ENCODE assay signal across 38 cellular contexts in the genomic region with DNA sequence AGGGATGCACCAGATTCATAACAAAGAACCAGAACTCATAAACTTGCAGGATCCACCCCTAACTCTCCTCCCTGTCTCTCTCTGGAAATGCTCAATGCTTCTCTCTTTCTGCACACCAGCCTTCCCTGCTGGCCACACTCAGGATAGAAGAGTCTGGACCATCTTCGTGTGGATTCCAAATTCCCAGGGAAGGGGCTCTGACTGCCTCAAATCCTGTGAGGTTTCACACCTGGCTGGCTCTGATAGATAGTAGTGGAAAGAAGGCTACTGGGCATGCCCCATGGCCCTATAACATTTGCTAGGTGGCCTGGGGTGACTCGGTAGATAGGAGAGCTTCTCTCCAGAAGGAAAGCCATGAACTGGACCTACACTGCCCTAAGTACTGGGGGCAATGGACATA.
"Had no signal": no experiment of that assay in that cellular context is flagged by ENCODE, and none has a peak within 500 bp of the region (broad histone marks: within the 10 kb centered on the region; RNA-seq: fewer than 3 reads in every experiment).

No MANE protein-coding gene starts in this region.

- H3K9me3 Mint-ChIP-seq: activated B cell treated with CpG ODN at 0.5 μM for 24 hours; activated CD4-positive, alpha-beta T cell treated with anti-CD3 and anti-CD28 coated beads, Interleukin-2, amount 10 ng/mL, durations not matched to agents 24 days and 14 days; activated CD8-positive, alpha-beta T cell treated with anti-CD3 and anti-CD28 coated beads for 36 hours; activated naive CD4-positive, alpha-beta T cell treated with anti-CD3 and anti-CD28 coated beads for 36 hours; activated naive CD8-positive, alpha-beta T cell treated with anti-CD3 and anti-CD28 coated beads for 36 hours; activated T-cell treated with anti-CD3 and anti-CD28 coated beads, Interleukin-2, amount 50 U/mL, for 4 hours; T-helper 1 cell treated with Interleukin-12 subunit alpha and Interleukin-12 subunit beta and Interleukin-4 antibody, amounts not matched to agents 30 μg/mL and 1 μg/mL, for 36 hours; T-helper 2 cell treated with Interferon-gamma antibody and Interleukin-4, amounts not matched to agents 5 μg/mL and 100 μg/mL, for 36 hours had no signal

- ATAC-seq: activated CD8-positive, alpha-beta T cell treated with anti-CD3 and anti-CD28 coated beads for 36 hours; activated naive CD4-positive, alpha-beta T cell treated with anti-CD3 and anti-CD28 coated beads, Interleukin-2, amount 50 U/mL, for 72 hours; activated T-cell treated with anti-CD3 and anti-CD28 coated beads, Interleukin-2, amount 50 U/mL, for 4 hours; activated T-cell treated with anti-CD3 and anti-CD28 coated beads, Interleukin-2, amount 50 U/mL, for 72 hours; activated T-helper 17 cell treated with anti-CD3 and anti-CD28 coated beads, Interleukin-2, amount 50 U/mL, for 72 hours; body of pancreas had no signal

- H3K9me3 ChIP-seq: adrenal gland, body of pancreas, breast epithelium had no signal

- H3K36me3 Mint-ChIP-seq: activated CD4-positive, alpha-beta memory T cell treated with anti-CD3 and anti-CD28 coated beads for 36 hours; activated naive CD4-positive, alpha-beta T cell treated with anti-CD3 and anti-CD28 coated beads, Interleukin-2, amount 50 U/mL, for 72 hours; activated naive CD8-positive, alpha-beta T cell treated with anti-CD3 and anti-CD28 coated beads for 36 hours had no signal

- H3K27me3 ChIP-seq: adrenal gland, body of pancreas, brain microvascular endothelial cell, breast epithelium had no signal

- DNase-seq: activated B cell treated with CpG ODN at 0.5 μM for 24 hours; activated CD4-positive, alpha-beta memory T cell treated with anti-CD3 and anti-CD28 coated beads for 36 hours; activated CD4-positive, alpha-beta T cell treated with anti-CD3 and anti-CD28 coated beads for 4 hours; activated CD4-positive, alpha-beta T cell treated with anti-CD3 and anti-CD28 coated beads, Interleukin-2, amount 10 ng/mL, durations not matched to agents 24 days and 14 days; activated CD4-positive, alpha-beta T cell treated with anti-CD3 and anti-CD28 coated beads, Interleukin-2, amount 50 U/mL, for 1 hour; activated CD4-positive, alpha-beta T cell treated with anti-CD3 and anti-CD28 coated beads, Interleukin-2, amount 50 U/mL, for 4 hours; activated CD4-positive, CD25-positive, alpha-beta regulatory T cell treated with anti-CD3 and anti-CD28 coated beads, Interleukin-2, amount 50 U/mL, for 72 hours; activated CD8-positive, alpha-beta memory T cell treated with anti-CD3 and anti-CD28 coated beads, Interleukin-2, amount 50 U/mL, for 4 hours; activated CD8-positive, alpha-beta T cell treated with anti-CD3 and anti-CD28 coated beads for 36 hours; activated effector memory CD4-positive, alpha-beta T cell treated with anti-CD3 and anti-CD28 coated beads, Interleukin-2, amount 50 U/mL, for 16 hours; activated gamma-delta T cell treated with Interleukin-2 at 50 U/mL for 16 hours; activated naive CD4-positive, alpha-beta T cell; activated naive CD4-positive, alpha-beta T cell treated with anti-CD3 and anti-CD28 coated beads for 36 hours; activated naive CD4-positive, alpha-beta T cell treated with anti-CD3 and anti-CD28 coated beads, Interleukin-2, amount 50 U/mL, for 16 hours; activated naive CD8-positive, alpha-beta T cell treated with anti-CD3 and anti-CD28 coated beads for 36 hours; activated T-cell treated with anti-CD3 and anti-CD28 coated beads for 4 hours; activated T-cell treated with anti-CD3 and anti-CD28 coated beads, Interleukin-2, amount 50 U/mL, for 1 hour; activated T-cell treated with anti-CD3 and anti-CD28 coated beads, Interleukin-2, amount 50 U/mL, for 4 hours; activated T-cell treated with anti-CD3 and anti-CD28 coated beads, Interleukin-2, amount 50 U/mL, for 72 hours; adrenal gland; amniotic stem cell; aorta; body of pancreas; brain microvascular endothelial cell; SW 1271; T-helper 1 cell; T-helper 2 cell; T-helper 9 cell had no signal

- H3K4me1 Mint-ChIP-seq: activated B cell treated with CpG ODN at 0.5 μM for 24 hours; activated CD4-positive, alpha-beta T cell treated with anti-CD3 and anti-CD28 coated beads, Interleukin-2, amount 10 ng/mL, durations not matched to agents 24 days and 14 days; activated naive CD8-positive, alpha-beta T cell treated with anti-CD3 and anti-CD28 coated beads for 36 hours; activated T-helper 17 cell treated with anti-CD3 and anti-CD28 coated beads, Interleukin-2, amount 50 U/mL, for 72 hours; central memory CD8-positive, alpha-beta T cell had no signal

- H3K4me3 ChIP-seq: adrenal gland, body of pancreas, breast epithelium had no signal

- FAIRE-seq: astrocyte, TTC549 had no signal

- H3K4me1 ChIP-seq: adrenal gland, body of pancreas, breast epithelium had no signal

- H3K27ac ChIP-seq: adrenal gland, body of pancreas, brain microvascular endothelial cell, breast epithelium, VCaP had no signal

- H3K36me3 ChIP-seq: adrenal gland, brain microvascular endothelial cell, breast epithelium had no signal

- H3K27ac Mint-ChIP-seq: activated B cell treated with CpG ODN at 0.5 μM for 24 hours; activated CD4-positive, alpha-beta memory T cell treated with anti-CD3 and anti-CD28 coated beads for 36 hours; activated CD4-positive, alpha-beta T cell treated with anti-CD3 and anti-CD28 coated beads, Interleukin-2, amount 10 ng/mL, durations not matched to agents 24 days and 14 days; activated CD8-positive, alpha-beta T cell treated with anti-CD3 and anti-CD28 coated beads for 36 hours; activated naive CD4-positive, alpha-beta T cell treated with anti-CD3 and anti-CD28 coated beads for 36 hours; activated naive CD4-positive, alpha-beta T cell treated with anti-CD3 and anti-CD28 coated beads, Interleukin-2, amount 50 U/mL, for 72 hours; activated naive CD8-positive, alpha-beta T cell treated with anti-CD3 and anti-CD28 coated beads for 36 hours; activated T-cell treated with anti-CD3 and anti-CD28 coated beads, Interleukin-2, amount 50 U/mL, for 72 hours; activated T-helper 1 cell treated with anti-CD3 and anti-CD28 coated beads, Interleukin-12 subunit alpha, Interleukin-12 subunit beta, Interleukin-2, Interleukin-4 antibody, amounts not matched to agents 30 ng/mL and 10 ng/mL and 1 ng/mL, durations not matched to agents 14 hours and 24 hours and 36 hours; activated T-helper 17 cell treated with anti-CD3 and anti-CD28 coated beads, Interleukin-2, amount 50 U/mL, for 72 hours; T-helper 1 cell treated with Interleukin-12 subunit alpha and Interleukin-12 subunit beta and Interleukin-4 antibody, amounts not matched to agents 30 μg/mL and 1 μg/mL, for 36 hours; T-helper 2 cell treated with Interferon-gamma antibody and Interleukin-4, amounts not matched to agents 5 μg/mL and 100 μg/mL, for 36 hours had no signal

- H3K4me3 Mint-ChIP-seq: activated B cell treated with CpG ODN at 0.5 μM for 24 hours; activated CD4-positive, alpha-beta memory T cell treated with anti-CD3 and anti-CD28 coated beads for 36 hours; activated CD4-positive, alpha-beta T cell treated with anti-CD3 and anti-CD28 coated beads, Interleukin-2, amount 10 ng/mL, durations not matched to agents 24 days and 14 days; activated CD8-positive, alpha-beta T cell treated with anti-CD3 and anti-CD28 coated beads for 36 hours; activated naive CD4-positive, alpha-beta T cell treated with anti-CD3 and anti-CD28 coated beads for 36 hours; activated naive CD8-positive, alpha-beta T cell treated with anti-CD3 and anti-CD28 coated beads for 36 hours; activated T-cell treated with anti-CD3 and anti-CD28 coated beads, Interleukin-2, amount 50 U/mL, for 4 hours; activated T-cell treated with anti-CD3 and anti-CD28 coated beads, Interleukin-2, amount 50 U/mL, for 72 hours; activated T-helper 1 cell treated with anti-CD3 and anti-CD28 coated beads, Interleukin-12 subunit alpha, Interleukin-12 subunit beta, Interleukin-2, Interleukin-4 antibody, amounts not matched to agents 30 ng/mL and 10 ng/mL and 1 ng/mL, durations not matched to agents 14 hours and 24 hours and 36 hours; activated T-helper 17 cell treated with anti-CD3 and anti-CD28 coated beads, Interleukin-2, amount 50 U/mL, for 72 hours; central memory CD8-positive, alpha-beta T cell; T-helper 1 cell treated with Interleukin-12 subunit alpha and Interleukin-12 subunit beta and Interleukin-4 antibody, amounts not matched to agents 30 μg/mL and 1 μg/mL, for 36 hours; T-helper 2 cell treated with Interferon-gamma antibody and Interleukin-4, amounts not matched to agents 5 μg/mL and 100 μg/mL, for 36 hours had no signal
